1 cellular context compared by ENCODE assay signal in the genomic region with DNA sequence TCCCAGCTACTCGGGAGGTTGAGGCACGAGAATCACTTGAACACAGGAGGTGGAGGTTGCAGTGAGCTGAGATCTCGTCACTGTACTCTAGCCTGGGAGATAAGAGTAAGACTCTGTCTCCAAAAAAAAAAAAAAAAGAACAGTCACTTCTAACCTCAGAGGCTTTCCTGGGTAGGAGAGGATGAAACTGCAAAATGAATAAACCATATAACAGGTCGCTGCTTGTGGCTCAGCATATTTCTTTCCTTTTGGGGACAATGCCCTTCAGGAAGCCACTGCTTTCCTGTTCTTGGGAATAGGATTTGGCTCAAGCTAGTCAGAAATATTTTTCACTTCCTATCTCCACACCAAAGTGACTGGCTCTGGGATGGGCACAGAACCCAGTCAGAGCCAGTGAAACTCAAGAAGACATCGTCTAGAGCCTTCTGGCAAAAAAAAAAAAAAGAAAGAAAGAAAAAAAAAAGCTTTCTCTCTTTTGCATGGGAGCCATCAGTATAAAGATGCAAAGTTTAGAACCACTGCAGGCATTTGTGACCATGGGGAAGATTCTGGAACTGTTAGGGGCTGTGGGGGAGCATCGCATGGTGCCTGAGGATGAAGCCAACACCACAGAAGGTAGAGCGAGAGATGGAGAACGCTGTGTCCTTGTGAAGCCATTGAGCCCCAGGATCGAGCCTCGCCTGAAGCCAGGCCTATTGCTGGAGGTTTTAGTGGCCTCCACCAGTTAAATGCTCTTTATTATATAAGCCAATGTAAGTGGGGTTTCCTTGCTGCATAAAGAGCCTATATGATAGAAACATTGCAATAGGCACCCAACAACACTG.
A peak's percentile ranks its signal among the peaks of the same experiment; 100 is the strongest.
TF ChIP-seq lines count a peak whose summit lies in the region.

No MANE protein-coding gene starts in this region.

TF ChIP-seq in K562, 482 proteins besides CTCF, POLR2A, EP300 and RAD21 (continued from another document):
- TF ChIP-seq, protein P1, sequence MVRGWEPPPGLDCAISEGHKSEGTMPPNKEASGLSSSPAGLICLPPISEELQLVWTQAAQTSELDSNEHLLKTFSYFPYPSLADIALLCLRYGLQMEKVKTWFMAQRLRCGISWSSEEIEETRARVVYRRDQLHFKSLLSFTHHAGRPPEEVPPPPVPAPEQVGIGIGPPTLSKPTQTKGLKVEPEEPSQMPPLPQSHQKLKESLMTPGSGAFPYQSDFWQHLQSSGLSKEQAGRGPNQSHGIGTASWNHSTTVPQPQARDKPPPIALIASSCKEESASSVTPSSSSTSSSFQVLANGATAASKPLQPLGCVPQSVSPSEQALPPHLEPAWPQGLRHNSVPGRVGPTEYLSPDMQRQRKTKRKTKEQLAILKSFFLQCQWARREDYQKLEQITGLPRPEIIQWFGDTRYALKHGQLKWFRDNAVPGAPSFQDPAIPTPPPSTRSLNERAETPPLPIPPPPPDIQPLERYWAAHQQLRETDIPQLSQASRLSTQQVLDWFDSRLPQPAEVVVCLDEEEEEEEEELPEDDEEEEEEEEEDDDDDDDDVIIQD (CRISPR knock-in tag; IDR thresholded peaks at IDR 0.05) = no peak
- no peak for TF ChIP-seq ZNF165 (CRISPR knock-in tag; IDR thresholded peaks at IDR 0.05; ENCODE audit: borderline replicate concordance)
- no peak for TF ChIP-seq ZNF232 (CRISPR knock-in tag; IDR thresholded peaks at IDR 0.05)
- TF ChIP-seq NFXL1 (CRISPR knock-in tag; IDR thresholded peaks at IDR 0.05) = no peak
- TF ChIP-seq, protein P2, sequence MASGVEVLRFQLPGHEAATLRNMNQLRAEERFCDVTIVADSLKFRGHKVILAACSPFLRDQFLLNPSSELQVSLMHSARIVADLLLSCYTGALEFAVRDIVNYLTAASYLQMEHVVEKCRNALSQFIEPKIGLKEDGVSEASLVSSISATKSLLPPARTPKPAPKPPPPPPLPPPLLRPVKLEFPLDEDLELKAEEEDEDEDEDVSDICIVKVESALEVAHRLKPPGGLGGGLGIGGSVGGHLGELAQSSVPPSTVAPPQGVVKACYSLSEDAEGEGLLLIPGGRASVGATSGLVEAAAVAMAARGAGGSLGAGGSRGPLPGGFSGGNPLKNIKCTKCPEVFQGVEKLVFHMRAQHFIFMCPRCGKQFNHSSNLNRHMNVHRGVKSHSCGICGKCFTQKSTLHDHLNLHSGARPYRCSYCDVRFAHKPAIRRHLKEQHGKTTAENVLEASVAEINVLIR (CRISPR knock-in tag; IDR thresholded peaks at IDR 0.05) = no peak
- TF ChIP-seq RHOXF2B (CRISPR knock-in tag; conservative IDR thresholded peaks at IDR 0.05) = no peak
- TF ChIP-seq NFIC (IDR thresholded peaks at IDR 0.05) = no peak
- TF ChIP-seq, protein P3, sequence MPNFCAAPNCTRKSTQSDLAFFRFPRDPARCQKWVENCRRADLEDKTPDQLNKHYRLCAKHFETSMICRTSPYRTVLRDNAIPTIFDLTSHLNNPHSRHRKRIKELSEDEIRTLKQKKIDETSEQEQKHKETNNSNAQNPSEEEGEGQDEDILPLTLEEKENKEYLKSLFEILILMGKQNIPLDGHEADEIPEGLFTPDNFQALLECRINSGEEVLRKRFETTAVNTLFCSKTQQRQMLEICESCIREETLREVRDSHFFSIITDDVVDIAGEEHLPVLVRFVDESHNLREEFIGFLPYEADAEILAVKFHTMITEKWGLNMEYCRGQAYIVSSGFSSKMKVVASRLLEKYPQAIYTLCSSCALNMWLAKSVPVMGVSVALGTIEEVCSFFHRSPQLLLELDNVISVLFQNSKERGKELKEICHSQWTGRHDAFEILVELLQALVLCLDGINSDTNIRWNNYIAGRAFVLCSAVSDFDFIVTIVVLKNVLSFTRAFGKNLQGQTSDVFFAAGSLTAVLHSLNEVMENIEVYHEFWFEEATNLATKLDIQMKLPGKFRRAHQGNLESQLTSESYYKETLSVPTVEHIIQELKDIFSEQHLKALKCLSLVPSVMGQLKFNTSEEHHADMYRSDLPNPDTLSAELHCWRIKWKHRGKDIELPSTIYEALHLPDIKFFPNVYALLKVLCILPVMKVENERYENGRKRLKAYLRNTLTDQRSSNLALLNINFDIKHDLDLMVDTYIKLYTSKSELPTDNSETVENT (CRISPR knock-in tag; IDR thresholded peaks at IDR 0.05) = no peak
- TF ChIP-seq RFX5 (IDR thresholded peaks at IDR 0.05; ENCODE audit: low read depth, low read length) = no peak
- TF ChIP-seq NFE2 (IDR thresholded peaks at IDR 0.05; ENCODE audit: low read depth) = peak; percentile 44; the same call in 1 of the 2 replicates
- TF ChIP-seq ZNF384 (IDR thresholded peaks at IDR 0.05; ENCODE audit: low read depth, low read length) = peak; percentile 90
- no peak for TF ChIP-seq ERF (CRISPR knock-in tag; IDR thresholded peaks at IDR 0.05)
- TF ChIP-seq, protein P4, sequence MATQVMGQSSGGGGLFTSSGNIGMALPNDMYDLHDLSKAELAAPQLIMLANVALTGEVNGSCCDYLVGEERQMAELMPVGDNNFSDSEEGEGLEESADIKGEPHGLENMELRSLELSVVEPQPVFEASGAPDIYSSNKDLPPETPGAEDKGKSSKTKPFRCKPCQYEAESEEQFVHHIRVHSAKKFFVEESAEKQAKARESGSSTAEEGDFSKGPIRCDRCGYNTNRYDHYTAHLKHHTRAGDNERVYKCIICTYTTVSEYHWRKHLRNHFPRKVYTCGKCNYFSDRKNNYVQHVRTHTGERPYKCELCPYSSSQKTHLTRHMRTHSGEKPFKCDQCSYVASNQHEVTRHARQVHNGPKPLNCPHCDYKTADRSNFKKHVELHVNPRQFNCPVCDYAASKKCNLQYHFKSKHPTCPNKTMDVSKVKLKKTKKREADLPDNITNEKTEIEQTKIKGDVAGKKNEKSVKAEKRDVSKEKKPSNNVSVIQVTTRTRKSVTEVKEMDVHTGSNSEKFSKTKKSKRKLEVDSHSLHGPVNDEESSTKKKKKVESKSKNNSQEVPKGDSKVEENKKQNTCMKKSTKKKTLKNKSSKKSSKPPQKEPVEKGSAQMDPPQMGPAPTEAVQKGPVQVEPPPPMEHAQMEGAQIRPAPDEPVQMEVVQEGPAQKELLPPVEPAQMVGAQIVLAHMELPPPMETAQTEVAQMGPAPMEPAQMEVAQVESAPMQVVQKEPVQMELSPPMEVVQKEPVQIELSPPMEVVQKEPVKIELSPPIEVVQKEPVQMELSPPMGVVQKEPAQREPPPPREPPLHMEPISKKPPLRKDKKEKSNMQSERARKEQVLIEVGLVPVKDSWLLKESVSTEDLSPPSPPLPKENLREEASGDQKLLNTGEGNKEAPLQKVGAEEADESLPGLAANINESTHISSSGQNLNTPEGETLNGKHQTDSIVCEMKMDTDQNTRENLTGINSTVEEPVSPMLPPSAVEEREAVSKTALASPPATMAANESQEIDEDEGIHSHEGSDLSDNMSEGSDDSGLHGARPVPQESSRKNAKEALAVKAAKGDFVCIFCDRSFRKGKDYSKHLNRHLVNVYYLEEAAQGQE (CRISPR knock-in tag; IDR thresholded peaks at IDR 0.05; ENCODE audit: low read depth) = no peak
- TF ChIP-seq TAF15 (IDR thresholded peaks at IDR 0.05; ENCODE audit: low read depth, low read length) = no peak
- TF ChIP-seq C11orf30 (IDR thresholded peaks at IDR 0.05; ENCODE audit: low read depth) = peak; percentile 65
- TF ChIP-seq CBX5 (IDR thresholded peaks at IDR 0.05; ENCODE audit: borderline replicate concordance, low read depth) = no peak
- no peak for TF ChIP-seq NFE2L1 (tag; IDR thresholded peaks at IDR 0.05; ENCODE audit: borderline replicate concordance, low read depth)
- no peak for TF ChIP-seq ZZZ3 (IDR thresholded peaks at IDR 0.05)
- TF ChIP-seq ZSCAN29 (IDR thresholded peaks at IDR 0.05) = no peak
- no peak for TF ChIP-seq ZBTB1 (CRISPR knock-in tag; IDR thresholded peaks at IDR 0.05; ENCODE audit: borderline replicate concordance, low read depth)
- TF ChIP-seq, protein P5, sequence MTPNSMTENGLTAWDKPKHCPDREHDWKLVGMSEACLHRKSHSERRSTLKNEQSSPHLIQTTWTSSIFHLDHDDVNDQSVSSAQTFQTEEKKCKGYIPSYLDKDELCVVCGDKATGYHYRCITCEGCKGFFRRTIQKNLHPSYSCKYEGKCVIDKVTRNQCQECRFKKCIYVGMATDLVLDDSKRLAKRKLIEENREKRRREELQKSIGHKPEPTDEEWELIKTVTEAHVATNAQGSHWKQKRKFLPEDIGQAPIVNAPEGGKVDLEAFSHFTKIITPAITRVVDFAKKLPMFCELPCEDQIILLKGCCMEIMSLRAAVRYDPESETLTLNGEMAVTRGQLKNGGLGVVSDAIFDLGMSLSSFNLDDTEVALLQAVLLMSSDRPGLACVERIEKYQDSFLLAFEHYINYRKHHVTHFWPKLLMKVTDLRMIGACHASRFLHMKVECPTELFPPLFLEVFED (CRISPR knock-in tag; conservative IDR thresholded peaks at IDR 0.05) = no peak
- TF ChIP-seq, protein P6, sequence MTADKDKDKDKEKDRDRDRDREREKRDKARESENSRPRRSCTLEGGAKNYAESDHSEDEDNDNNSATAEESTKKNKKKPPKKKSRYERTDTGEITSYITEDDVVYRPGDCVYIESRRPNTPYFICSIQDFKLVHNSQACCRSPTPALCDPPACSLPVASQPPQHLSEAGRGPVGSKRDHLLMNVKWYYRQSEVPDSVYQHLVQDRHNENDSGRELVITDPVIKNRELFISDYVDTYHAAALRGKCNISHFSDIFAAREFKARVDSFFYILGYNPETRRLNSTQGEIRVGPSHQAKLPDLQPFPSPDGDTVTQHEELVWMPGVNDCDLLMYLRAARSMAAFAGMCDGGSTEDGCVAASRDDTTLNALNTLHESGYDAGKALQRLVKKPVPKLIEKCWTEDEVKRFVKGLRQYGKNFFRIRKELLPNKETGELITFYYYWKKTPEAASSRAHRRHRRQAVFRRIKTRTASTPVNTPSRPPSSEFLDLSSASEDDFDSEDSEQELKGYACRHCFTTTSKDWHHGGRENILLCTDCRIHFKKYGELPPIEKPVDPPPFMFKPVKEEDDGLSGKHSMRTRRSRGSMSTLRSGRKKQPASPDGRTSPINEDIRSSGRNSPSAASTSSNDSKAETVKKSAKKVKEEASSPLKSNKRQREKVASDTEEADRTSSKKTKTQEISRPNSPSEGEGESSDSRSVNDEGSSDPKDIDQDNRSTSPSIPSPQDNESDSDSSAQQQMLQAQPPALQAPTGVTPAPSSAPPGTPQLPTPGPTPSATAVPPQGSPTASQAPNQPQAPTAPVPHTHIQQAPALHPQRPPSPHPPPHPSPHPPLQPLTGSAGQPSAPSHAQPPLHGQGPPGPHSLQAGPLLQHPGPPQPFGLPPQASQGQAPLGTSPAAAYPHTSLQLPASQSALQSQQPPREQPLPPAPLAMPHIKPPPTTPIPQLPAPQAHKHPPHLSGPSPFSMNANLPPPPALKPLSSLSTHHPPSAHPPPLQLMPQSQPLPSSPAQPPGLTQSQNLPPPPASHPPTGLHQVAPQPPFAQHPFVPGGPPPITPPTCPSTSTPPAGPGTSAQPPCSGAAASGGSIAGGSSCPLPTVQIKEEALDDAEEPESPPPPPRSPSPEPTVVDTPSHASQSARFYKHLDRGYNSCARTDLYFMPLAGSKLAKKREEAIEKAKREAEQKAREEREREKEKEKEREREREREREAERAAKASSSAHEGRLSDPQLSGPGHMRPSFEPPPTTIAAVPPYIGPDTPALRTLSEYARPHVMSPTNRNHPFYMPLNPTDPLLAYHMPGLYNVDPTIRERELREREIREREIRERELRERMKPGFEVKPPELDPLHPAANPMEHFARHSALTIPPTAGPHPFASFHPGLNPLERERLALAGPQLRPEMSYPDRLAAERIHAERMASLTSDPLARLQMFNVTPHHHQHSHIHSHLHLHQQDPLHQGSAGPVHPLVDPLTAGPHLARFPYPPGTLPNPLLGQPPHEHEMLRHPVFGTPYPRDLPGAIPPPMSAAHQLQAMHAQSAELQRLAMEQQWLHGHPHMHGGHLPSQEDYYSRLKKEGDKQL (CRISPR knock-in tag; IDR thresholded peaks at IDR 0.05; ENCODE audit: borderline replicate concordance) = no peak
